ENCODE assay signal across 8 cellular contexts in the genomic region with DNA sequence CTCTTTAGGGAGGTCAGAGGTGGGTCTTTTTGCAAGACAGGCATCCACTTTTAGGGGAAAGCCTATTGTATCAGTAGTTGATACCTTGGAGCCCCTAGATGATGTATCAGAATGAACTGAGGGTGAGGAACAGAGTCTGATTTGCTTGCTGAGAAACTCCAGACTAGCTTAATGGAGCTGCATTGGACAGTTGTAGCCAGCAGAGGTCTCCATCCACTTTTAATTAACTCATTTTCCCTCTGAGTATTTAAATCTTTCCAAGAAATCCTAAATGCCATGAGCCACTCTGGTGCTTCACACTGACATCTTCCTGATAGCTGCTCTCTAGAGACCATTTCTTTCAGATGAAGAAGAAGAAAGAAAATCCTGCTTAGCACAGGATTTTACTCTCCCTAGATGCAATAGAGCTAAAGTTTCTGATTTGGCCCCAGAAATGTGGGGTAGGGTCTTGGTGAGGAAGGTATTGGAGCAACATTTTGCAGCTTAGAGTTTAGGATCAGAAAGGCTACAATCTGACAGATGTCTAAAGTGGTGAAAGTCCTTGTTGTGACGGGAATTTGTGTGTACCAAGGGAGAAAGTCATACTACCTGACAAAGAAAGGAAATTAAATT. TPM values are rescaled to one million over a fixed set of nuclear protein-coding genes. Genes with fewer than 3 reads are reported as not detected.
DNase-seq lines count a peak whose midpoint lies in the region; ATAC-seq and TF ChIP-seq lines count a peak whose summit lies in the region.

No MANE protein-coding gene starts in this region.

- intact Hi-C loops in A673 (cut with micrococcal nuclease; ENCODE audit: unreplicated experiment), result loop anchor here (1.0 kb wide), 3 partner anchors 177 to 405 kb away; a partner anchor contains a TSS

- DNase-seq in A673 (ENCODE audit: low spot score) (peak; percentile 91), GM13976 (ENCODE audit: low spot score) (peak; percentile 21), Peyer's patch (no peak), fibroblast of lung (ENCODE audit: low read depth in 2 of 2) (peak; percentile 33 to 62), renal cortical epithelial cell (ENCODE audit: low read depth) (peak; percentile 49)
- DNase-seq in activated naive CD4-positive, alpha-beta T cell treated with anti-CD3 and anti-CD28 coated beads, Interleukin-2, amount 50 U/mL, for 16 hours, result no peak

- ATAC-seq in HG02763 (IDR thresholded peaks at IDR 0.05; ENCODE audit: unreplicated experiment) (no peak), HG03457 (IDR thresholded peaks at IDR 0.05; ENCODE audit: unreplicated experiment) (no peak)

- POLR2A ChIA-PET in A673 (lab: Charles Lee; ENCODE audit: low non-redundant PET), result no interaction called here

- H3K27ac ChIP-seq in A673 (ENCODE audit: low read depth, low read length, poor library complexity, severe bottlenecking) (peak overlapping the region; percentile 49), Peyer's patch (no peak overlapping the region), fibroblast of lung (ENCODE audit: insufficient read depth, low read length) (no peak overlapping the region)

- TF ChIP-seq CTCF in A673 (conservative IDR thresholded peaks at IDR 0.05; ENCODE audit: low read depth, low read length) (peak; percentile 99), GM13976 (IDR thresholded peaks at IDR 0.05; ENCODE audit: borderline replicate concordance, control extremely low read depth, extremely low read depth, insufficient read depth, missing control alignments) (peak; percentile 42), Peyer's patch (IDR thresholded peaks at IDR 0.05) (peak in 4 of 6 experiments; percentile 41 to 50 (median 46)), fibroblast of lung (conservative IDR thresholded peaks at IDR 0.05 in 1 of 2, IDR thresholded peaks at IDR 0.05 in 1 of 2; ENCODE audit: low read depth in 1 of 2, low read length in 2 of 2) (peak; percentile 75 to 76)

- H3K4me3 ChIP-seq in A673 (ENCODE audit: low read depth, low read length, poor library complexity, severe bottlenecking), result no peak overlapping the region
- H3K4me3 ChIP-seq in Peyer's patch, result no peak overlapping the region
- H3K4me3 ChIP-seq in fibroblast of lung (replicated peaks in 1 of 4; ENCODE audit: control extremely low read depth in 1 of 4, insufficient read depth in 1 of 4, low read depth in 3 of 4, low read length in 4 of 4), result no peak overlapping the region

- H3K36me3 ChIP-seq in A673 (ENCODE audit: insufficient read depth, low read length, poor library complexity, severe bottlenecking), result peaks cover 22% of the 10 kb centered on the region
- H3K36me3 ChIP-seq in Peyer's patch, result peaks cover 0 to 54% (median 0%) of the 10 kb centered on the region in 3 donors
- H3K36me3 ChIP-seq in fibroblast of lung (ENCODE audit: control insufficient read depth, insufficient read depth, low read length), result peaks cover 5% of the 10 kb centered on the region

- CTCF ChIA-PET in A673 (lab: Charles Lee), result interaction anchor here (0.6 to 1.4 kb wide), 19 partner anchors 10 to 793 kb away, joined by 3 to 11 read pairs (median 4); no protein-coding TSS in a partner anchor

- H3K79me2 ChIP-seq in fibroblast of lung (ENCODE audit: control insufficient read depth, insufficient read depth, low read length), result no peaks in the 10 kb centered on the region

- no peak overlapping the region for H3K9ac ChIP-seq in fibroblast of lung (ENCODE audit: insufficient read depth, low read length)

- no peak overlapping the region for H2AFZ ChIP-seq in fibroblast of lung (ENCODE audit: low read length)

- in situ Hi-C loops in GM13976 (cut with MboI; ENCODE audit: low sequenced_read_pairs, unreplicated experiment), result no loop called here

- no peaks in the 10 kb centered on the region for H4K20me1 ChIP-seq in fibroblast of lung (ENCODE audit: control insufficient read depth, extremely low read depth, insufficient read depth, low read length)

- H3K4me2 ChIP-seq in fibroblast of lung (ENCODE audit: extremely low read depth, insufficient read depth, low read length), result no peak overlapping the region

- H3K4me1 ChIP-seq in A673 (ENCODE audit: insufficient read depth, low read length, poor library complexity, severe bottlenecking), result peaks cover 68% of the 10 kb centered on the region
- no peaks in the 10 kb centered on the region for H3K4me1 ChIP-seq in Peyer's patch
- peaks cover 3% of the 10 kb centered on the region for H3K4me1 ChIP-seq in fibroblast of lung (ENCODE audit: control insufficient read depth, extremely low read depth, insufficient read depth, low read length)

- H3K9me3 ChIP-seq in A673 (ENCODE audit: low read depth, low read length, poor library complexity, severe bottlenecking), result no peaks in the 10 kb centered on the region
- H3K9me3 ChIP-seq in Peyer's patch, result no peaks in the 10 kb centered on the region
- H3K9me3 ChIP-seq in fibroblast of lung (ENCODE audit: control insufficient read depth, insufficient read depth, low read depth, low read length), result no peaks in the 10 kb centered on the region

- H3K27me3 ChIP-seq in A673 (replicated peaks; ENCODE audit: insufficient read depth, low read depth, low read length, poor library complexity) (no peaks in the 10 kb centered on the region), Peyer's patch (no peaks in the 10 kb centered on the region), fibroblast of lung (ENCODE audit: control insufficient read depth, insufficient read depth, low read length) (no peaks in the 10 kb centered on the region)

- no peak for TF ChIP-seq POLR2A in Peyer's patch (IDR thresholded peaks at IDR 0.05)

- BruUV-seq in A673 (replicated peaks; lab: Mats Ljungman, UMichigan), result no TSS peak

RNA-seq across cellular contexts. Expression of a gene that starts 38.0 kb away (rescaled TPM):
- total RNA-seq in A673 (2021) (123 and 128 TPM in 2 replicates), Peyer's patch (100 to 1,000 TPM in 3 of 4 donors, 10 to 100 TPM in 1; 56.9 to 152 (median 128) TPM), fibroblast of lung (133 and 177 TPM in 2 replicates), renal cortical epithelial cell (124 and 129 TPM in 2 replicates)
- polyA plus RNA-seq in fibroblast of lung, result 111 and 114 TPM in 2 replicates
- 73.8 and 78.7 TPM in 2 replicates for polyA plus RNA-seq in fibroblast of lung (2012)
- polyA minus RNA-seq in fibroblast of lung (ENCODE audit: low replicate concordance), result 147 and 153 TPM in 2 replicates

Comparison
In these comparisons a context has a peak if more than half of its experiments do, and no peak if none do; other contexts are left out.
1. DNase-seq: peak in A673 (single experiment), GM13976 (single experiment), fibroblast of lung (2 of 2) and renal cortical epithelial cell (single experiment); none in Peyer's patch (0 of 3) and activated naive CD4-positive, alpha-beta T cell treated with anti-CD3 and anti-CD28 coated beads, Interleukin-2, amount 50 U/mL, for 16 hours (single experiment).
2. CTCF ChIP-seq: peak in every context shown above with its lines; median percentile 99 in A673; 76 in fibroblast of lung; 46 in Peyer's patch; 42 in GM13976.